In genomic region chr3:187963677-187964385, GRCh38 we compare ENCODE assay signal across 15 cellular contexts.
A peak's percentile ranks its signal among the peaks of the same experiment; 100 is the strongest.
DNase-seq lines count a peak whose midpoint lies in the region; ATAC-seq, FAIRE-seq and TF ChIP-seq lines count a peak whose summit lies in the region.
"Had no signal": no experiment of that assay in that cellular context is flagged by ENCODE, and none has a peak within 500 bp of the region (broad histone marks: within the 10 kb centered on the region; RNA-seq: fewer than 3 reads in every experiment).

No MANE protein-coding gene starts in this region.

- H3K79me2 ChIP-seq in Karpas-422 (ENCODE audit: low read length) (no peaks in the 10 kb centered on the region), HepG2 (ENCODE audit: insufficient read depth, low read length) (no peaks in the 10 kb centered on the region)

- H3K4me3 ChIP-seq in AG10803 (ENCODE audit: low read length), result no peak overlapping the region
- peak overlapping the region; percentile 12 for H3K4me3 ChIP-seq in Karpas-422 (ENCODE audit: low read length)
- H3K4me3 ChIP-seq in HepG2 (replicated peaks in 1 of 3; ENCODE audit: insufficient read depth in 1 of 3, low read depth in 2 of 3, low read length in 3 of 3), result no peak overlapping the region
- H3K4me3 ChIP-seq: thoracic aorta had no signal

- no peaks in the 10 kb centered on the region for H3K9me3 ChIP-seq in Karpas-422 (ENCODE audit: low read length)
- no peaks in the 10 kb centered on the region for H3K9me3 ChIP-seq in HepG2 (ENCODE audit: low read length)
- H3K9me3 ChIP-seq: thoracic aorta had no signal

- H3K36me3 ChIP-seq in Karpas-422 (ENCODE audit: insufficient read depth, low read length) (0 out of 2 replicates have a peak, but pooled peaks cover 7% of the 10 kb centered on the region), HepG2 (replicated peaks in 1 of 2; ENCODE audit: control insufficient read depth in 1 of 2, insufficient read depth in 2 of 2, low read length in 2 of 2) (no peaks in the 10 kb centered on the region)
- H3K36me3 ChIP-seq: thoracic aorta had no signal

- H3K27ac ChIP-seq in Karpas-422 (ENCODE audit: low read length) (peak overlapping the region; percentile 97), HepG2 (ENCODE audit: extremely low read length, insufficient read depth, low read length) (no peak overlapping the region)
- H3K27ac ChIP-seq: thoracic aorta had no signal

- WGBS in HepG2 (ENCODE audit: low lambda C conversion rate), result 70% methylated on average over 3 of the region's 3 CpGs

- H3K27me3 ChIP-seq in Karpas-422 (ENCODE audit: low read length), result no peaks in the 10 kb centered on the region
- H3K27me3 ChIP-seq in HepG2 (ENCODE audit: control insufficient read depth in 1 of 2, insufficient read depth in 2 of 2, low read length in 2 of 2), result no peaks in the 10 kb centered on the region

- ATAC-seq in HepG2, result peak; percentile 39; the same call in 2 of the 3 replicates
- ATAC-seq in HG03565 (IDR thresholded peaks at IDR 0.05; ENCODE audit: unreplicated experiment), result no peak
- ATAC-seq: left colon had no signal

- no peak for FAIRE-seq in HepG2 (lab: Jason Lieb, UNC)

- H4K20me1 ChIP-seq in Karpas-422 (ENCODE audit: insufficient read depth, low read depth, low read length) (no peaks in the 10 kb centered on the region), HepG2 (ENCODE audit: insufficient read depth, low read length) (no peaks in the 10 kb centered on the region)

- no peaks in the 10 kb centered on the region for H3K9me3 Mint-ChIP-seq in activated T-helper 2 cell treated with anti-CD3 and anti-CD28 coated beads, Interferon-gamma antibody, Interleukin-2, Interleukin-4, amounts not matched to agents 10 μg/mL and 5 μg/mL and 100 μg/mL, durations not matched to agents 14 hours and 24 hours and 36 hours
- H3K9me3 Mint-ChIP-seq: CD8-positive, alpha-beta memory T cell had no signal

- no peak for TF ChIP-seq RAD21 in HepG2 (CRISPR knock-in tag; IDR thresholded peaks at IDR 0.05)

- intact Hi-C loops in activated T-helper 2 cell treated with anti-CD3 and anti-CD28 coated beads, Interferon-gamma antibody, Interleukin-2, Interleukin-4, amounts not matched to agents 10 μg/mL and 5 μg/mL and 100 μg/mL, durations not matched to agents 14 hours and 24 hours and 36 hours (cut with micrococcal nuclease), result loop anchor here (1.0 to 2.0 kb wide), 3 partner anchors 12 to 45 kb away; no protein-coding TSS in a partner anchor
- intact Hi-C loops in HepG2 (cut with micrococcal nuclease; ENCODE audit: unreplicated experiment), result no loop called here

- CTCF ChIA-PET in HepG2 (lab: Yijun Ruan, JAX; ENCODE audit: low intra/inter-chr PET ratio, low total read pairs), result no interaction called here

- H3K4me1 ChIP-seq in Karpas-422 (ENCODE audit: low read length), result peaks cover 99% of the 10 kb centered on the region
- H3K4me1 ChIP-seq in HepG2 (ENCODE audit: insufficient read depth, low read length), result peaks cover 41% of the 10 kb centered on the region

- DNase-seq in AG10803 (ENCODE audit: low read depth), result peak; percentile 63
- peak; percentile 89 for DNase-seq in Karpas-422
- DNase-seq in activated T-helper 2 cell treated with anti-CD3 and anti-CD28 coated beads, Interferon-gamma antibody, Interleukin-2, Interleukin-4, amounts not matched to agents 10 μg/mL and 5 μg/mL and 100 μg/mL, durations not matched to agents 14 hours and 24 hours and 36 hours (ENCODE audit: low spot score), result no peak
- DNase-seq in HepG2 (ENCODE audit: low spot score), result no peak
- no peak for DNase-seq in GM10266 (ENCODE audit: extremely low spot score)
- DNase-seq in NCI-H510A (lab: John Stamatoyannopoulos, UW), result no peak
- DNase-seq in dermis blood vessel endothelial cell, result no peak
- DNase-seq: activated T-cell treated with anti-CD3 and anti-CD28 coated beads, Interleukin-2, amount 50 U/mL, for 1 hour; CD8-positive, alpha-beta memory T cell; left colon; NCI-H748 treated with DMSO at 0.1 percent for 48 hours; occipital lobe; T1000 had no signal

- peaks cover 4% of the 10 kb centered on the region for H3K27me3 Mint-ChIP-seq in activated T-helper 2 cell treated with anti-CD3 and anti-CD28 coated beads, Interferon-gamma antibody, Interleukin-2, Interleukin-4, amounts not matched to agents 10 μg/mL and 5 μg/mL and 100 μg/mL, durations not matched to agents 14 hours and 24 hours and 36 hours (ENCODE audit: low read depth)

- H2AFZ ChIP-seq in Karpas-422 (ENCODE audit: low read length) (no peak overlapping the region), HepG2 (ENCODE audit: low read length) (no peak overlapping the region)

- H3K27ac Mint-ChIP-seq in activated T-helper 2 cell treated with anti-CD3 and anti-CD28 coated beads, Interferon-gamma antibody, Interleukin-2, Interleukin-4, amounts not matched to agents 10 μg/mL and 5 μg/mL and 100 μg/mL, durations not matched to agents 14 hours and 24 hours and 36 hours, result peak overlapping the region; percentile 9

- H3K4me3 Mint-ChIP-seq in activated T-helper 2 cell treated with anti-CD3 and anti-CD28 coated beads, Interferon-gamma antibody, Interleukin-2, Interleukin-4, amounts not matched to agents 10 μg/mL and 5 μg/mL and 100 μg/mL, durations not matched to agents 14 hours and 24 hours and 36 hours (ENCODE audit: low read depth), result no peak overlapping the region
- H3K4me3 Mint-ChIP-seq: CD8-positive, alpha-beta memory T cell had no signal

- in situ Hi-C loops in HepG2 (cut with HindIII; ENCODE audit: extremely low pct_ligation_motif_present, low pct_unique_long_range_greater_than_20kb), result no loop called here

- TF ChIP-seq EP300 in HepG2 (IDR thresholded peaks at IDR 0.05; ENCODE audit: low read depth in 2 of 2, low read length in 2 of 2) (no peak), HepG2 (CRISPR knock-in tag; IDR thresholded peaks at IDR 0.05; ENCODE audit: borderline replicate concordance) (no peak)

- no TSS peak for BruUV-seq in HepG2 (replicated peaks; lab: Mats Ljungman, UMichigan)

- no peaks in the 10 kb centered on the region for H3K9me2 ChIP-seq in Karpas-422 (replicated peaks; ENCODE audit: insufficient read depth, low read length)

- no peaks in the 10 kb centered on the region for H3K36me3 Mint-ChIP-seq in activated T-helper 2 cell treated with anti-CD3 and anti-CD28 coated beads, Interferon-gamma antibody, Interleukin-2, Interleukin-4, amounts not matched to agents 10 μg/mL and 5 μg/mL and 100 μg/mL, durations not matched to agents 14 hours and 24 hours and 36 hours (ENCODE audit: low read depth)
- H3K36me3 Mint-ChIP-seq: CD8-positive, alpha-beta memory T cell had no signal

- no peak for TF ChIP-seq POLR2A in HepG2 (IDR thresholded peaks at IDR 0.05; ENCODE audit: insufficient read depth in 1 of 2, low read depth in 2 of 2, low read length in 2 of 2)

- H3K4me2 ChIP-seq in Karpas-422 (ENCODE audit: low read depth, low read length, poor library complexity, severe bottlenecking), result peak overlapping the region; percentile 66
- H3K4me2 ChIP-seq in HepG2 (ENCODE audit: low read depth, low read length), result no peak overlapping the region

- TF ChIP-seq CTCF in AG10803 (conservative IDR thresholded peaks at IDR 0.05; ENCODE audit: low read length) (no peak), HepG2 (CRISPR knock-in tag; IDR thresholded peaks at IDR 0.05) (no peak), GM10266 (IDR thresholded peaks at IDR 0.05; ENCODE audit: control insufficient read depth, insufficient read depth, low read depth, missing control alignments) (no peak)

- H3K9ac ChIP-seq in Karpas-422 (ENCODE audit: low read length), result peak overlapping the region; percentile 74
- no peak overlapping the region for H3K9ac ChIP-seq in HepG2 (ENCODE audit: insufficient read depth, low read depth, low read length)

- H3K4me1 Mint-ChIP-seq in activated T-helper 2 cell treated with anti-CD3 and anti-CD28 coated beads, Interferon-gamma antibody, Interleukin-2, Interleukin-4, amounts not matched to agents 10 μg/mL and 5 μg/mL and 100 μg/mL, durations not matched to agents 14 hours and 24 hours and 36 hours (ENCODE audit: low read depth), result peaks cover 25% of the 10 kb centered on the region

- POLR2A ChIA-PET in HepG2 (lab: Yijun Ruan, JAX), result no interaction called here

TF ChIP-seq in HepG2, 621 proteins besides CTCF, POLR2A, EP300 and RAD21 (continues in another document):
- TF ChIP-seq, protein P1, sequence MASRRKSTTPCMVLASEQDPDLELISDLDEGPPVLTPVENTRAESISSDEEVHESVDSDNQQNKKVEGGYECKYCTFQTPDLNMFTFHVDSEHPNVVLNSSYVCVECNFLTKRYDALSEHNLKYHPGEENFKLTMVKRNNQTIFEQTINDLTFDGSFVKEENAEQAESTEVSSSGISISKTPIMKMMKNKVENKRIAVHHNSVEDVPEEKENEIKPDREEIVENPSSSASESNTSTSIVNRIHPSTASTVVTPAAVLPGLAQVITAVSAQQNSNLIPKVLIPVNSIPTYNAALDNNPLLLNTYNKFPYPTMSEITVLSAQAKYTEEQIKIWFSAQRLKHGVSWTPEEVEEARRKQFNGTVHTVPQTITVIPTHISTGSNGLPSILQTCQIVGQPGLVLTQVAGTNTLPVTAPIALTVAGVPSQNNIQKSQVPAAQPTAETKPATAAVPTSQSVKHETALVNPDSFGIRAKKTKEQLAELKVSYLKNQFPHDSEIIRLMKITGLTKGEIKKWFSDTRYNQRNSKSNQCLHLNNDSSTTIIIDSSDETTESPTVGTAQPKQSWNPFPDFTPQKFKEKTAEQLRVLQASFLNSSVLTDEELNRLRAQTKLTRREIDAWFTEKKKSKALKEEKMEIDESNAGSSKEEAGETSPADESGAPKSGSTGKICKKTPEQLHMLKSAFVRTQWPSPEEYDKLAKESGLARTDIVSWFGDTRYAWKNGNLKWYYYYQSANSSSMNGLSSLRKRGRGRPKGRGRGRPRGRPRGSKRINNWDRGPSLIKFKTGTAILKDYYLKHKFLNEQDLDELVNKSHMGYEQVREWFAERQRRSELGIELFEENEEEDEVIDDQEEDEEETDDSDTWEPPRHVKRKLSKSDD (CRISPR knock-in tag; IDR thresholded peaks at IDR 0.05; ENCODE audit: low read depth), result no peak
- TF ChIP-seq YEATS4 (CRISPR knock-in tag; IDR thresholded peaks at IDR 0.05; ENCODE audit: borderline replicate concordance), result no peak
- no peak for TF ChIP-seq NFIC (IDR thresholded peaks at IDR 0.05; ENCODE audit: low read length)
- no peak for TF ChIP-seq ARNT (IDR thresholded peaks at IDR 0.05)
- TF ChIP-seq FOXJ3 (CRISPR knock-in tag; IDR thresholded peaks at IDR 0.05; ENCODE audit: borderline replicate concordance), result no peak
- TF ChIP-seq, protein P2, sequence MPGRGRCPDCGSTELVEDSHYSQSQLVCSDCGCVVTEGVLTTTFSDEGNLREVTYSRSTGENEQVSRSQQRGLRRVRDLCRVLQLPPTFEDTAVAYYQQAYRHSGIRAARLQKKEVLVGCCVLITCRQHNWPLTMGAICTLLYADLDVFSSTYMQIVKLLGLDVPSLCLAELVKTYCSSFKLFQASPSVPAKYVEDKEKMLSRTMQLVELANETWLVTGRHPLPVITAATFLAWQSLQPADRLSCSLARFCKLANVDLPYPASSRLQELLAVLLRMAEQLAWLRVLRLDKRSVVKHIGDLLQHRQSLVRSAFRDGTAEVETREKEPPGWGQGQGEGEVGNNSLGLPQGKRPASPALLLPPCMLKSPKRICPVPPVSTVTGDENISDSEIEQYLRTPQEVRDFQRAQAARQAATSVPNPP (CRISPR knock-in tag; IDR thresholded peaks at IDR 0.05), result no peak

Comparison
In these comparisons a context has a peak if more than half of its experiments do, and no peak if none do; other contexts are left out.
1. DNase-seq: peak in AG10803 (single experiment) and Karpas-422 (single experiment); none in activated T-helper 2 cell treated with anti-CD3 and anti-CD28 coated beads, Interferon-gamma antibody, Interleukin-2, Interleukin-4, amounts not matched to agents 10 μg/mL and 5 μg/mL and 100 μg/mL, durations not matched to agents 14 hours and 24 hours and 36 hours (single experiment), HepG2 (single experiment), GM10266 (single experiment), NCI-H510A (single experiment) and dermis blood vessel endothelial cell (single experiment).